In the genomic region with DNA sequence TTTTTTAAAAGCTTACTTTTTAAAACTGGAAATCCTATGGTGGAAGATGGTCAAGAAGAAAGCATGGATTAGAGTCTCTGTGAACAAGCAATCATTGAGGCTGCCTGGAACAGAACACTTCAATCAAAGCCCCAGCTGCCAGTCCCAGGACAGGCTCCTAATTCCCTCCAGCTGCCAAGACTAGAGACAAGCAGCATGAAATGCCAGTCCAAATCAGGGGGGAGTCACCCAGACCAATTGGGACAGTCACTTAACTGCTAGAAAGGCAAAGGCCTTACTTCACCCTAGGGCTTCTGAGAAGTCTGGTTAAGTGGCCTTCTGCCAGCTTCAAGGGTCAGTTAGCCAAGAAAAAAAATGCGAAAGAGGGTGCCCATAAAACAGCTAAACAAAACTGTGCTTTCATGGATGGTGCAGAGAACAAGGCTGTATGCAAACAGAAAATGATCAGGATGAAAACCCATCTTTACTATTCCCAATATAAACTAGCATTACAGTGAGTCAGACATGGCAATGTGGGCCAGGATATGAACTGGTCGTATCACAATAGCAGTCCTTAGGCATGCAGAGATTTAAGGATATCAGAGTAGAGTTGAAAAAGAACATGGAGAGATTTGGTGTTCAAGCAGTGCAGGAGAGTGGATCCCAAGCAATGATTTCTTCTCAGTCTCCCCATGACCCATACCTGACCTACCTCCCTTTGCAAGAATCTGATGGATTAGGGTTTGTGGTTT, we compare ENCODE assay signal across 18 cellular contexts. TPM values are rescaled to one million over a fixed set of nuclear protein-coding genes. Genes with fewer than 3 reads are reported as not detected.
DNase-seq lines count a peak whose midpoint lies in the region; ATAC-seq and TF ChIP-seq lines count a peak whose summit lies in the region.
"Had no signal": no experiment of that assay in that cellular context is flagged by ENCODE, and none has a peak within 500 bp of the region (broad histone marks: within the 10 kb centered on the region; RNA-seq: fewer than 3 reads in every experiment).

No MANE protein-coding gene starts in this region.

- no peaks in the 10 kb centered on the region for H3K36me3 ChIP-seq in heart left ventricle
- H3K36me3 ChIP-seq: suprapubic skin had no signal

- no peaks in the 10 kb centered on the region for H3K36me3 Mint-ChIP-seq in natural killer cell treated with Interleukin-12 subunit alpha and Interleukin-12 subunit beta and Interleukin-15 and Interleukin-18, amount 100 ng/mL, for 72 hours
- H3K36me3 Mint-ChIP-seq: WTC11 had no signal

- no peak overlapping the region for H3K4me3 ChIP-seq in heart left ventricle
- H3K4me3 ChIP-seq: lung, suprapubic skin had no signal

- intact Hi-C loops in heart left ventricle (cut with DNase I) = no loop called here

- ATAC-seq in heart left ventricle (peak; percentile 69 to 84 (median 74)), HG02610 (IDR thresholded peaks at IDR 0.05; ENCODE audit: unreplicated experiment) (no peak)
- ATAC-seq in natural killer cell treated with Interleukin-12 subunit alpha and Interleukin-12 subunit beta and Interleukin-15 and Interleukin-18, amount 100 ng/mL, for 72 hours = no peak
- ATAC-seq: activated CD8-positive, alpha-beta T cell treated with anti-CD3 and anti-CD28 coated beads, Interleukin-2, amount 10 ng/mL, durations not matched to agents 7 days and 5 days; naive thymus-derived CD4-positive, alpha-beta T cell; WTC11 had no signal

- no peak overlapping the region for H3K4me3 Mint-ChIP-seq in natural killer cell treated with Interleukin-12 subunit alpha and Interleukin-12 subunit beta and Interleukin-15 and Interleukin-18, amount 100 ng/mL, for 72 hours
- H3K4me3 Mint-ChIP-seq: activated CD8-positive, alpha-beta T cell treated with anti-CD3 and anti-CD28 coated beads, Interleukin-2, amount 10 ng/mL, durations not matched to agents 7 days and 5 days; activated T-cell treated with anti-CD3 and anti-CD28 coated beads, Interleukin-2, amount 50 U/mL, for 24 hours; endodermal cell; naive thymus-derived CD4-positive, alpha-beta T cell; WTC11 had no signal

- H3K9me3 ChIP-seq in heart left ventricle = peaks cover 0 to 4% (median 0%) of the 10 kb centered on the region in 12 donors
- H3K9me3 ChIP-seq: suprapubic skin had no signal

- H3K27me3 Mint-ChIP-seq in natural killer cell treated with Interleukin-12 subunit alpha and Interleukin-12 subunit beta and Interleukin-15 and Interleukin-18, amount 100 ng/mL, for 72 hours = peaks cover 4 to 5% of the 10 kb centered on the region in 2 donors
- H3K27me3 Mint-ChIP-seq: activated T-cell treated with anti-CD3 and anti-CD28 coated beads, Interleukin-2, amount 50 U/mL, for 24 hours had no signal

- peaks cover 0 to 18% (median 0%) of the 10 kb centered on the region in 12 donors for H3K4me1 ChIP-seq in heart left ventricle
- H3K4me1 ChIP-seq: suprapubic skin had no signal

- WGBS in heart left ventricle, 4 donors = 18 to 29% (median 21%) methylated on average over 2 of the region's 2 CpGs

- peaks cover 6% of the 10 kb centered on the region in 2 donors for H3K4me1 Mint-ChIP-seq in natural killer cell treated with Interleukin-12 subunit alpha and Interleukin-12 subunit beta and Interleukin-15 and Interleukin-18, amount 100 ng/mL, for 72 hours (ENCODE audit: low read depth in 2 of 2)

- H3K27ac Mint-ChIP-seq in natural killer cell treated with Interleukin-12 subunit alpha and Interleukin-12 subunit beta and Interleukin-15 and Interleukin-18, amount 100 ng/mL, for 72 hours = no peak overlapping the region
- H3K27ac Mint-ChIP-seq: activated CD8-positive, alpha-beta T cell treated with anti-CD3 and anti-CD28 coated beads, Interleukin-2, amount 10 ng/mL, durations not matched to agents 7 days and 5 days; activated T-cell treated with anti-CD3 and anti-CD28 coated beads, Interleukin-2, amount 50 U/mL, for 24 hours; endodermal cell; naive thymus-derived CD4-positive, alpha-beta T cell; WTC11 had no signal

- no peak for TF ChIP-seq CTCF in heart left ventricle (IDR thresholded peaks at IDR 0.05)

- peaks cover 6% of the 10 kb centered on the region for H3K9me3 Mint-ChIP-seq in natural killer cell treated with Interleukin-12 subunit alpha and Interleukin-12 subunit beta and Interleukin-15 and Interleukin-18, amount 100 ng/mL, for 72 hours
- H3K9me3 Mint-ChIP-seq: activated T-cell treated with anti-CD3 and anti-CD28 coated beads, Interleukin-2, amount 50 U/mL, for 24 hours had no signal

- peak overlapping the region in 3 of 12 donors; percentile 19 to 29 (median 25) for H3K27ac ChIP-seq in heart left ventricle
- H3K27ac ChIP-seq: suprapubic skin had no signal

- no peak for TF ChIP-seq POLR2A in heart left ventricle (IDR thresholded peaks at IDR 0.05)

- DNase-seq in ELR (ENCODE audit: low read depth) = peak; percentile 18
- DNase-seq in RPMI7951 (ENCODE audit: low read depth) = peak; percentile 39
- DNase-seq in heart left ventricle = peak in 1 of 5 donors; percentile 13
- DNase-seq in putamen (ENCODE audit: low spot score) = peak; percentile 41
- DNase-seq in stimulated activated CD8-positive, alpha-beta memory T cell treated with anti-CD3 and anti-CD28 coated beads, Interleukin-4, amount 100 ng/mL, for 48 hours = no peak
- DNase-seq in activated gamma-delta T cell (lab: John Stamatoyannopoulos, UW) = no peak
- no peak for DNase-seq in natural killer cell treated with Interleukin-12 subunit alpha and Interleukin-12 subunit beta and Interleukin-15 and Interleukin-18, amount 100 ng/mL, for 72 hours (ENCODE audit: low spot score)
- DNase-seq: activated CD8-positive, alpha-beta T cell treated with anti-CD3 and anti-CD28 coated beads, Interleukin-2, amount 10 ng/mL, durations not matched to agents 7 days and 5 days; activated naive CD4-positive, alpha-beta T cell treated with anti-CD3 and anti-CD28 coated beads, Interleukin-2, amount 50 U/mL, for 16 hours; activated T-cell treated with anti-CD3 and anti-CD28 coated beads, Interleukin-2, amount 50 U/mL, for 24 hours; endodermal cell; NCI-H69; T-helper 2 cell had no signal

- H3K27me3 ChIP-seq in heart left ventricle = no peaks in the 10 kb centered on the region
- H3K27me3 ChIP-seq: suprapubic skin had no signal

RNA-seq across cellular contexts. Expression of gene MAN1A2, which starts 31.0 kb away (rescaled TPM):
- total RNA-seq in RPMI7951 (2014; rRNA removed; shearing (Covaris generic)) = 25.0 and 30.9 TPM in 2 replicates
- total RNA-seq in heart left ventricle = 10 to 100 TPM; 15.8 to 36.5 (median 23.9) TPM
- polyA plus RNA-seq in heart left ventricle = 10 to 100 TPM in 1 of 2 donors, 1 to 10 TPM in 1; 5.1 to 12.9 TPM
- 10 to 100 TPM; 44.3 to 47.4 TPM for total RNA-seq in natural killer cell treated with Interleukin-12 subunit alpha and Interleukin-12 subunit beta and Interleukin-15 and Interleukin-18, amount 100 ng/mL, for 72 hours

Comparison
In these comparisons a context has a peak if more than half of its experiments do, and no peak if none do; other contexts are left out.
1. DNase-seq: peak in ELR (single experiment), RPMI7951 (single experiment) and putamen (single experiment); none in stimulated activated CD8-positive, alpha-beta memory T cell treated with anti-CD3 and anti-CD28 coated beads, Interleukin-4, amount 100 ng/mL, for 48 hours (single experiment), activated gamma-delta T cell (single experiment) and natural killer cell treated with Interleukin-12 subunit alpha and Interleukin-12 subunit beta and Interleukin-15 and Interleukin-18, amount 100 ng/mL, for 72 hours (single experiment).
2. ATAC-seq: peak in heart left ventricle (4 of 4); none in HG02610 (single experiment) and natural killer cell treated with Interleukin-12 subunit alpha and Interleukin-12 subunit beta and Interleukin-15 and Interleukin-18, amount 100 ng/mL, for 72 hours (0 of 2).